14 cellular contexts compared by ENCODE assay signal in genomic region chr2:116719841-116720240, GRCh38.
A peak's percentile ranks its signal among the peaks of the same experiment; 100 is the strongest.
DNase-seq lines count a peak whose midpoint lies in the region; ATAC-seq and TF ChIP-seq lines count a peak whose summit lies in the region.
"Had no signal": no experiment of that assay in that cellular context is flagged by ENCODE, and none has a peak within 500 bp of the region (broad histone marks: within the 10 kb centered on the region; RNA-seq: fewer than 3 reads in every experiment).

No MANE protein-coding gene starts in this region.

- H3K4me3 Mint-ChIP-seq in endothelial cell (ENCODE audit: unreplicated experiment) = no peak overlapping the region
- H3K4me3 Mint-ChIP-seq: immature natural killer cell had no signal

- no peaks in the 10 kb centered on the region for H3K36me3 Mint-ChIP-seq in endothelial cell (ENCODE audit: low read depth, unreplicated experiment)
- H3K36me3 Mint-ChIP-seq: immature natural killer cell had no signal

- DNase-seq in NCI-H146 (lab: John Stamatoyannopoulos, UW) = peak; percentile 20
- DNase-seq in NCI-H146 treated with DMSO at 0.1 percent for 48 hours (lab: John Stamatoyannopoulos, UW; ENCODE audit: unreplicated experiment) = no peak
- peak; percentile 86 for DNase-seq in NCI-H510A treated with DMSO at 0.1 percent for 48 hours (lab: John Stamatoyannopoulos, UW)
- DNase-seq in brain microvascular endothelial cell = peak; percentile 1
- peak; percentile 4 for DNase-seq in skeletal muscle cell (ENCODE audit: low read depth)
- DNase-seq in GM19240 (ENCODE audit: insufficient read length, low spot score) = no peak
- DNase-seq in endothelial cell (ENCODE audit: low spot score) = no peak
- DNase-seq: esophagus squamous epithelium, immature natural killer cell, NCI-H446 had no signal

- no peak for TF ChIP-seq CTCF in brain microvascular endothelial cell (IDR thresholded peaks at IDR 0.05; ENCODE audit: low read depth, low read length, missing control alignments)
- no peak for TF ChIP-seq CTCF in endothelial cell (IDR thresholded peaks at IDR 0.05; ENCODE audit: unreplicated experiment)

- ATAC-seq in HG03342 (IDR thresholded peaks at IDR 0.05; ENCODE audit: unreplicated experiment) = no peak

- no peaks in the 10 kb centered on the region for H3K36me3 ChIP-seq in brain microvascular endothelial cell (replicated peaks)
- H3K36me3 ChIP-seq: esophagus squamous epithelium, HAP-1, tibial nerve had no signal

- peaks cover 2% of the 10 kb centered on the region for H3K27me3 Mint-ChIP-seq in endothelial cell (ENCODE audit: unreplicated experiment)

- no peak overlapping the region for H3K27ac Mint-ChIP-seq in endothelial cell (ENCODE audit: unreplicated experiment)
- H3K27ac Mint-ChIP-seq: immature natural killer cell had no signal

- in situ Hi-C loops in brain microvascular endothelial cell (cut with HindIII; ENCODE audit: low pct_ligation_motif_present, low sequenced_read_pairs) = no loop called here

- no peaks in the 10 kb centered on the region for H3K4me1 Mint-ChIP-seq in endothelial cell (ENCODE audit: unreplicated experiment)
- H3K4me1 Mint-ChIP-seq: immature natural killer cell had no signal

- no peaks in the 10 kb centered on the region for H3K27me3 ChIP-seq in brain microvascular endothelial cell (replicated peaks)
- H3K27me3 ChIP-seq: esophagus squamous epithelium, tibial nerve had no signal

- no peak overlapping the region for H3K27ac ChIP-seq in brain microvascular endothelial cell
- H3K27ac ChIP-seq: 22Rv1, esophagus squamous epithelium, tibial nerve had no signal

- H3K4me3 ChIP-seq in brain microvascular endothelial cell (ENCODE audit: low read depth, low read length) = no peak overlapping the region
- H3K4me3 ChIP-seq in skeletal muscle cell (ENCODE audit: low read depth, low read length) = no peak overlapping the region
- H3K4me3 ChIP-seq: esophagus squamous epithelium, HAP-1, tibial nerve had no signal

- H3K9me3 Mint-ChIP-seq in endothelial cell (ENCODE audit: unreplicated experiment) = no peaks in the 10 kb centered on the region

Comparison
In these comparisons a context has a peak if more than half of its experiments do, and no peak if none do; other contexts are left out.
1. DNase-seq: peak in NCI-H146 (single experiment), NCI-H510A treated with DMSO at 0.1 percent for 48 hours (single experiment), brain microvascular endothelial cell (single experiment) and skeletal muscle cell (single experiment); none in NCI-H146 treated with DMSO at 0.1 percent for 48 hours (single experiment), GM19240 (single experiment) and endothelial cell (single experiment).